Comparison of ENCODE assay signal across 1 cellular context in the genomic region with DNA sequence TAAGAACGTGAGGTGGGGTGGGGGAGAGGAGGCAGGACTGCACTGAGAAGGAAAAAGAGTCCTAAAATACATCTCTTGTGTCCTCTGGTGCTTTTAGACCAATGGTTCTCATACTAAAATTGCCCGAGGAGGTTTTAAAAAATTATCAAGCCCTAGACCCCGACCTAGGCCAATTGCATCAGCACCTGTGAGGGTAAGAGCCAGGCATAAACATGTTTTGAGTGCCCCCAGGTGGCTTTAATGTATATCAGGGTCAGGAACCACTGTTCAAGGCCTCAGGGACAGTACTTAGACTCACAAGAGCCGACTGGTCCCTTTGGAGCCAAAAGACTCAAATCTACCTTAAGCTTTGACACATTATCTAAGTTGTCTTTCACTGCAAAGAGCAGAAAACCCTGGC.
TF ChIP-seq lines count a peak whose summit lies in the region.

No MANE protein-coding gene starts in this region.

TF ChIP-seq in IMR-90, 13 proteins besides CTCF, POLR2A, EP300 and RAD21 (continued from another document):
- TF ChIP-seq MXI1 (IDR thresholded peaks at IDR 0.05; ENCODE audit: borderline replicate concordance, low read depth, low read length) (no peak), RCOR1 (IDR thresholded peaks at IDR 0.05; ENCODE audit: insufficient replicate concordance, low read length) (no peak), BHLHE40 (IDR thresholded peaks at IDR 0.05; ENCODE audit: low read depth, low read length) (no peak)
